Comparison of ENCODE assay signal across 2 cellular contexts in genomic region chr17:18140648-18141047, GRCh38.
TF ChIP-seq lines count a peak whose summit lies in the region.

No MANE protein-coding gene starts in this region.

TF ChIP-seq in HepG2, 621 proteins besides CTCF, POLR2A, EP300 and RAD21:
- TF ChIP-seq DPF2 (CRISPR knock-in tag; IDR thresholded peaks at IDR 0.05; ENCODE audit: borderline replicate concordance, low read depth) (no peak), PPARG (CRISPR knock-in tag; conservative IDR thresholded peaks at IDR 0.05) (no peak), NR0B2 (CRISPR knock-in tag; IDR thresholded peaks at IDR 0.05) (no peak), ZNF329 (CRISPR knock-in tag; IDR thresholded peaks at IDR 0.05; ENCODE audit: low read depth) (peak; percentile 95), NFKB2 (CRISPR knock-in tag; IDR thresholded peaks at IDR 0.05; ENCODE audit: borderline replicate concordance) (0 out of 2 replicates have a peak, but pooled peaks have one; percentile 7), PLSCR1 (CRISPR knock-in tag; IDR thresholded peaks at IDR 0.05; ENCODE audit: borderline replicate concordance) (no peak), HNF1A (IDR thresholded peaks at IDR 0.05; ENCODE audit: low read depth) (no peak), HNF1A (CRISPR knock-in tag; IDR thresholded peaks at IDR 0.05; ENCODE audit: borderline replicate concordance) (no peak), PBX3 (CRISPR knock-in tag; IDR thresholded peaks at IDR 0.05; ENCODE audit: borderline replicate concordance) (no peak), ZNF768 (CRISPR knock-in tag; IDR thresholded peaks at IDR 0.05) (peak; percentile 96), MXI1 (IDR thresholded peaks at IDR 0.05; ENCODE audit: borderline replicate concordance, low read depth, low read length) (no peak), TOE1 (CRISPR knock-in tag; IDR thresholded peaks at IDR 0.05) (no peak), ZNF784 (CRISPR knock-in tag; IDR thresholded peaks at IDR 0.05; ENCODE audit: borderline replicate concordance) (no peak), ARID5B (CRISPR knock-in tag; IDR thresholded peaks at IDR 0.05) (no peak), ZNF337 (CRISPR knock-in tag; IDR thresholded peaks at IDR 0.05; ENCODE audit: borderline replicate concordance, low read depth) (no peak)

TF ChIP-seq in HEK293, 187 proteins besides CTCF, POLR2A, EP300 and RAD21:
- no peak for TF ChIP-seq SCRT2 (tag by site-specific recombination; IDR thresholded peaks at IDR 0.05)
- TF ChIP-seq ZNF768 (tag by site-specific recombination; IDR thresholded peaks at IDR 0.05) = peak; percentile 40; the same call in 1 of the 2 replicates
- TF ChIP-seq KLF10 (tag by site-specific recombination; IDR thresholded peaks at IDR 0.05) = no peak
- peak; percentile 53; the same call in 1 of the 2 replicates for TF ChIP-seq ZNF449 (tag by site-specific recombination; IDR thresholded peaks at IDR 0.05)
- TF ChIP-seq ZNF223 (tag by site-specific recombination; IDR thresholded peaks at IDR 0.05) = no peak
- no peak for TF ChIP-seq ZNF791 (tag by site-specific recombination; IDR thresholded peaks at IDR 0.05)
- TF ChIP-seq ZSCAN30 (tag by site-specific recombination; IDR thresholded peaks at IDR 0.05) = no peak
- TF ChIP-seq ZNF280D (tag by site-specific recombination; IDR thresholded peaks at IDR 0.05) = no peak
- no peak for TF ChIP-seq ZNF280C (tag by site-specific recombination; IDR thresholded peaks at IDR 0.05)
TF ChIP-seq in HEK293: peak in this region for 2.
